18 cellular contexts compared by ENCODE assay signal in the genomic region with DNA sequence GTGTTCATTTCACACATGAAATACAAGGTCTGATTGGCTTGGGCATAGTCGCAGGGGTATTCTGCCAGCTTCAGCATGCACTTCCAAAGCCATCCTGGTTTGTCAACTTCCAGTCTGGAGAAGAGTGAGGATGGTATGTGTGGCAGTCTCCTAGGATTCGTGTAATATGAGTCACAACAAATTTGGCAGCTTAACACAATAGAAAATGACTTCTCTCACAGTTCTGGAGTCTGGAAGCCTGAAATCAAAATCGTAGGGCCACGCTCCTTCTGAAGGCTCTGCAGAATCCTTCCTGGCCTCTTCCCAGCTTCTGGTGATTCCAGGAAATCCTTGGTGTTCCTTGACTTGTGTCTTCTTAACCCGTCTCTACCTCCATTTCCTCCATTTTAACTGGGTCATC.
DNase-seq lines count a peak whose midpoint lies in the region; ATAC-seq, FAIRE-seq and TF ChIP-seq lines count a peak whose summit lies in the region.
"Had no signal": no experiment of that assay in that cellular context is flagged by ENCODE, and none has a peak within 500 bp of the region (broad histone marks: within the 10 kb centered on the region; RNA-seq: fewer than 3 reads in every experiment).

No MANE protein-coding gene starts in this region.

- H3K9me3 ChIP-seq in heart left ventricle (no peaks in the 10 kb centered on the region), spleen (no peaks in the 10 kb centered on the region)
- H3K9me3 ChIP-seq: left lung, thyroid gland had no signal

- no peaks in the 10 kb centered on the region for H3K36me3 Mint-ChIP-seq in neural crest cell (ENCODE audit: low read depth)
- H3K36me3 Mint-ChIP-seq: natural killer cell treated with Interleukin-12 subunit alpha and Interleukin-12 subunit beta and Interleukin-15 and Interleukin-18, amount 100 ng/mL, for 72 hours had no signal

- no peak for ATAC-seq in GM19455 (IDR thresholded peaks at IDR 0.05; ENCODE audit: unreplicated experiment)
- ATAC-seq in heart left ventricle: no peak
- ATAC-seq: GM12878; left lung; natural killer cell treated with Interleukin-12 subunit alpha and Interleukin-12 subunit beta and Interleukin-15 and Interleukin-18, amount 100 ng/mL, for 72 hours had no signal

- intact Hi-C loops in heart left ventricle (cut with DNase I): no loop called here
- intact Hi-C loops in spleen (cut with DNase I; ENCODE audit: low total_unique reads): no loop called here

- FAIRE-seq in RCC 7860 (lab: Jason Lieb, UNC): no peak
- FAIRE-seq: GM12878 had no signal

- H3K36me3 ChIP-seq in heart left ventricle (no peaks in the 10 kb centered on the region), spleen (no peaks in the 10 kb centered on the region)
- H3K36me3 ChIP-seq: left lung, thyroid gland, WERI-Rb-1 had no signal

- H3K27me3 ChIP-seq in heart left ventricle (no peaks in the 10 kb centered on the region), spleen (replicated peaks in 1 of 7) (no peaks in the 10 kb centered on the region)
- H3K27me3 ChIP-seq: hepatocyte, left lung, thyroid gland had no signal

- TF ChIP-seq POLR2A in heart left ventricle (IDR thresholded peaks at IDR 0.05) (no peak), spleen (IDR thresholded peaks at IDR 0.05) (no peak)

- DNase-seq in GM03348 (ENCODE audit: low spot score) (peak; percentile 74), RCC 7860 (ENCODE audit: low spot score) (peak; percentile 47), cardiac fibroblast (ENCODE audit: low read depth in 2 of 2) (peak; percentile 60 to 62), neural crest cell (ENCODE audit: low read depth, low spot score) (no peak), heart left ventricle (no peak), GM19238 (ENCODE audit: insufficient read length, low spot score) (no peak), spleen (no peak)
- DNase-seq: activated CD8-positive, alpha-beta memory T cell treated with anti-CD3 and anti-CD28 coated beads for 24 hours; activated effector memory CD4-positive, alpha-beta T cell treated with anti-CD3 and anti-CD28 coated beads, Interleukin-2, amount 50 U/mL, for 16 hours; central memory CD4-positive, alpha-beta T cell; left lung; MV-4-11; thyroid gland; WERI-Rb-1 had no signal

- no peaks in the 10 kb centered on the region for H3K27me3 Mint-ChIP-seq in neural crest cell (ENCODE audit: low read depth)

- H3K9me3 Mint-ChIP-seq in neural crest cell: no peaks in the 10 kb centered on the region
- H3K9me3 Mint-ChIP-seq: natural killer cell treated with Interleukin-12 subunit alpha and Interleukin-12 subunit beta and Interleukin-15 and Interleukin-18, amount 100 ng/mL, for 72 hours had no signal

- H3K4me3 Mint-ChIP-seq in neural crest cell: no peak overlapping the region
- H3K4me3 Mint-ChIP-seq: natural killer cell treated with Interleukin-12 subunit alpha and Interleukin-12 subunit beta and Interleukin-15 and Interleukin-18, amount 100 ng/mL, for 72 hours had no signal

- TF ChIP-seq CTCF in cardiac fibroblast (IDR thresholded peaks at IDR 0.05; ENCODE audit: low read depth, low read length) (no peak), neural crest cell (conservative IDR thresholded peaks at IDR 0.05) (no peak), heart left ventricle (IDR thresholded peaks at IDR 0.05) (no peak), spleen (IDR thresholded peaks at IDR 0.05 in 8 of 11, conservative IDR thresholded peaks at IDR 0.05 in 3 of 11) (no peak)

- H3K4me1 ChIP-seq in heart left ventricle: peaks cover 0 to 15% (median 1%) of the 10 kb centered on the region in 12 donors
- H3K4me1 ChIP-seq in spleen: no peaks in the 10 kb centered on the region
- H3K4me1 ChIP-seq: left lung had no signal

- WGBS in heart left ventricle, 4 donors: 77 to 89% (median 82%) methylated on average over 5 of the region's 5 CpGs
- WGBS in spleen, 5 donors: 76 to 94% (median 90%) methylated on average over 5 of the region's 5 CpGs

- peak overlapping the region; percentile 58 for H3K27ac Mint-ChIP-seq in neural crest cell (ENCODE audit: unreplicated experiment)

- no peak overlapping the region for H3K27ac ChIP-seq in heart left ventricle
- H3K27ac ChIP-seq in spleen: no peak overlapping the region
- H3K27ac ChIP-seq: hepatocyte, left lung, thyroid gland, WERI-Rb-1 had no signal

- H3K4me1 Mint-ChIP-seq in neural crest cell: peaks cover 18% of the 10 kb centered on the region

- H3K4me3 ChIP-seq in cardiac fibroblast (replicated peaks in 1 of 2; ENCODE audit: low read depth in 2 of 2, low read length in 2 of 2) (no peak overlapping the region), heart left ventricle (no peak overlapping the region), spleen (no peak overlapping the region)
- H3K4me3 ChIP-seq: GM12878, hepatocyte, left lung, thyroid gland had no signal

Comparison
In these comparisons a context has a peak if more than half of its experiments do, and no peak if none do; other contexts are left out.
1. DNase-seq: peak in GM03348 (single experiment), RCC 7860 (single experiment) and cardiac fibroblast (2 of 2); none in neural crest cell (single experiment), heart left ventricle (0 of 5), GM19238 (single experiment) and spleen (single experiment).